Comparison of ENCODE assay signal across 8 cellular contexts in genomic region chr1:243253927-243254232, GRCh38. TPM values are rescaled to one million over a fixed set of nuclear protein-coding genes. Genes with fewer than 3 reads are reported as not detected.
DNase-seq lines count a peak whose midpoint lies in the region; ATAC-seq, FAIRE-seq and TF ChIP-seq lines count a peak whose summit lies in the region.

No MANE protein-coding gene starts in this region.

- H3K27ac ChIP-seq in HepG2 (ENCODE audit: extremely low read length, insufficient read depth, low read length) (peak overlapping the region; percentile 87), transverse colon (peak overlapping the region; percentile 93 to 98 (median 98))

- peaks cover 10% of the 10 kb centered on the region for H4K20me1 ChIP-seq in HepG2 (ENCODE audit: insufficient read depth, low read length)

- peaks cover 68% of the 10 kb centered on the region for H3K79me2 ChIP-seq in HepG2 (ENCODE audit: insufficient read depth, low read length)

- H3K9me3 ChIP-seq in HepG2 (ENCODE audit: low read length), result no peaks in the 10 kb centered on the region
- no peaks in the 10 kb centered on the region for H3K9me3 ChIP-seq in transverse colon

- no peak overlapping the region for H2AFZ ChIP-seq in HepG2 (ENCODE audit: low read length)

- peak overlapping the region; percentile 96 for H3K4me2 ChIP-seq in HepG2 (ENCODE audit: low read depth, low read length)

- H3K36me3 ChIP-seq in HepG2 (replicated peaks in 1 of 2; ENCODE audit: control insufficient read depth in 1 of 2, insufficient read depth in 2 of 2, low read length in 2 of 2) (no peaks in the 10 kb centered on the region), transverse colon (no peaks in the 10 kb centered on the region)

- no peaks in the 10 kb centered on the region for H3K27me3 Mint-ChIP-seq in activated naive CD8-positive, alpha-beta T cell treated with anti-CD3 and anti-CD28 coated beads, Interleukin-2, amount 10 ng/mL, durations not matched to agents 7 days and 5 days

- TF ChIP-seq EP300 in HepG2 (IDR thresholded peaks at IDR 0.05; ENCODE audit: low read depth in 2 of 2, low read length in 2 of 2), result no peak
- TF ChIP-seq EP300 in HepG2 (CRISPR knock-in tag; IDR thresholded peaks at IDR 0.05; ENCODE audit: borderline replicate concordance), result no peak
- TF ChIP-seq EP300 in transverse colon (IDR thresholded peaks at IDR 0.05; ENCODE audit: low read depth), result no peak

- TF ChIP-seq CTCF in HepG2 (CRISPR knock-in tag; IDR thresholded peaks at IDR 0.05) (no peak), transverse colon (IDR thresholded peaks at IDR 0.05) (no peak)

- BruUV-seq in HepG2 (replicated peaks; lab: Mats Ljungman, UMichigan), result TSS peak; percentile 62

- no peak for FAIRE-seq in HepG2 (lab: Jason Lieb, UNC)

- POLR2A ChIA-PET in activated naive CD8-positive, alpha-beta T cell treated with anti-CD3 and anti-CD28 coated beads, Interleukin-2, amount 10 ng/mL, durations not matched to agents 7 days and 5 days (lab: Charles Lee), result interaction anchor here (2.6 kb wide), 1 partner anchor 152 kb away, joined by 14 read pairs; no protein-coding TSS in a partner anchor
- POLR2A ChIA-PET in HepG2 (lab: Yijun Ruan, JAX), result no interaction called here

- peak overlapping the region; percentile 95 for H3K4me3 Mint-ChIP-seq in activated naive CD8-positive, alpha-beta T cell treated with anti-CD3 and anti-CD28 coated beads, Interleukin-2, amount 10 ng/mL, durations not matched to agents 7 days and 5 days

- peak overlapping the region; percentile 71 for H3K9ac ChIP-seq in HepG2 (ENCODE audit: insufficient read depth, low read depth, low read length)

- peak overlapping the region; percentile 88 to 99 (median 93) for H3K4me3 ChIP-seq in HepG2 (replicated peaks in 1 of 3; ENCODE audit: insufficient read depth in 1 of 3, low read depth in 2 of 3, low read length in 3 of 3)
- H3K4me3 ChIP-seq in transverse colon, result peak overlapping the region; percentile 76 to 95 (median 87)

- CTCF ChIA-PET in HepG2 (lab: Yijun Ruan, JAX; ENCODE audit: low intra/inter-chr PET ratio, low total read pairs), result no interaction called here

- TF ChIP-seq POLR2A in HepG2 (IDR thresholded peaks at IDR 0.05; ENCODE audit: insufficient read depth in 1 of 2, low read depth in 2 of 2, low read length in 2 of 2) (no peak), transverse colon (IDR thresholded peaks at IDR 0.05) (no peak)

- H3K27me3 ChIP-seq in HepG2 (ENCODE audit: control insufficient read depth in 1 of 2, insufficient read depth in 2 of 2, low read length in 2 of 2) (no peaks in the 10 kb centered on the region; a peak in 1 of 5 replicates), transverse colon (no peaks in the 10 kb centered on the region)

- ATAC-seq in activated naive CD8-positive, alpha-beta T cell treated with anti-CD3 and anti-CD28 coated beads, Interleukin-2, amount 10 ng/mL, durations not matched to agents 7 days and 5 days (ENCODE audit: low read depth), result no peak
- ATAC-seq in HepG2, result no peak
- ATAC-seq in left lobe of liver, result no peak
- no peak for ATAC-seq in HG02759 (IDR thresholded peaks at IDR 0.05; ENCODE audit: unreplicated experiment)
- ATAC-seq in GM21515 (IDR thresholded peaks at IDR 0.05; ENCODE audit: unreplicated experiment), result no peak

- DNase-seq in stimulated activated CD4-positive, alpha-beta T cell treated with anti-CD3 and anti-CD28 coated beads, Interleukin-15, amount 100 ng/mL, for 24 hours, result peak; percentile 10
- DNase-seq in stimulated activated CD4-positive, alpha-beta T cell treated with anti-CD3 and anti-CD28 coated beads, Interleukin-4, amount 100 ng/mL, for 1 hour, result no peak
- no peak for DNase-seq in activated naive CD8-positive, alpha-beta T cell treated with anti-CD3 and anti-CD28 coated beads, Interleukin-2, amount 10 ng/mL, durations not matched to agents 7 days and 5 days
- DNase-seq in HepG2 (ENCODE audit: low spot score) (peak; percentile 12), transverse colon (no peak), left lobe of liver (ENCODE audit: low spot score) (no peak)

- in situ Hi-C loops in HepG2 (cut with HindIII; ENCODE audit: extremely low pct_ligation_motif_present, low pct_unique_long_range_greater_than_20kb), result no loop called here
- in situ Hi-C loops in transverse colon (cut with MboI; ENCODE audit: low pct_ligation_motif_present in 1 of 4, low pct_unique_long_range_greater_than_20kb in 1 of 4, low sequenced_read_pairs in 3 of 4), result no loop called here

- no peaks in the 10 kb centered on the region for H3K36me3 Mint-ChIP-seq in activated naive CD8-positive, alpha-beta T cell treated with anti-CD3 and anti-CD28 coated beads, Interleukin-2, amount 10 ng/mL, durations not matched to agents 7 days and 5 days

- WGBS in HepG2 (ENCODE audit: low lambda C conversion rate), result 5% methylated on average over 4 of the region's 4 CpGs
- 2 to 4% methylated on average over 4 of the region's 4 CpGs for WGBS in transverse colon (ENCODE audit: low coverage in 1 of 2), 2 donors

- H3K27ac Mint-ChIP-seq in activated naive CD8-positive, alpha-beta T cell treated with anti-CD3 and anti-CD28 coated beads, Interleukin-2, amount 10 ng/mL, durations not matched to agents 7 days and 5 days, result peak overlapping the region; percentile 66

- peaks cover 24% of the 10 kb centered on the region for H3K4me1 Mint-ChIP-seq in activated naive CD8-positive, alpha-beta T cell treated with anti-CD3 and anti-CD28 coated beads, Interleukin-2, amount 10 ng/mL, durations not matched to agents 7 days and 5 days

- TF ChIP-seq RAD21 in HepG2 (CRISPR knock-in tag; IDR thresholded peaks at IDR 0.05), result no peak

- H3K4me1 ChIP-seq in HepG2 (ENCODE audit: insufficient read depth, low read length) (peaks cover 39% of the 10 kb centered on the region), transverse colon (peaks cover 6 to 38% (median 23%) of the 10 kb centered on the region in 4 donors)

- intact Hi-C loops in HepG2 (cut with micrococcal nuclease; ENCODE audit: unreplicated experiment), result no loop called here
- intact Hi-C loops in transverse colon (cut with DNase I; ENCODE audit: low total_unique reads), result no loop called here

- no peaks in the 10 kb centered on the region for H3K9me3 Mint-ChIP-seq in activated naive CD8-positive, alpha-beta T cell treated with anti-CD3 and anti-CD28 coated beads, Interleukin-2, amount 10 ng/mL, durations not matched to agents 7 days and 5 days

RNA-seq across cellular contexts. Expression of gene CEP170, which starts 1.2 kb away (rescaled TPM):
- 10 to 100 TPM; 36.1 to 37.8 TPM for total RNA-seq in activated naive CD8-positive, alpha-beta T cell treated with anti-CD3 and anti-CD28 coated beads, Interleukin-2, amount 10 ng/mL, durations not matched to agents 7 days and 5 days
- total RNA-seq in HepG2 (2016; rRNA removed; fragmentation: Illumina TruSeq; extraction: Trizol) (28.6 and 36.9 TPM in 2 replicates), transverse colon (10 to 100 TPM in 3 of 4 donors, 1 to 10 TPM in 1; 7.5 to 25.4 (median 11.8) TPM), left lobe of liver (11.3 TPM)
- total RNA-seq in HepG2 (2016; cell fraction: cytosol; rRNA removed; fragmentation: Illumina TruSeq; extraction: Trizol; ENCODE audit: low read depth), result 4.7 and 5.9 TPM in 2 replicates
- total RNA-seq in HepG2 (2016; cell fraction: insoluble cytoplasmic fraction; rRNA removed; fragmentation: Illumina TruSeq; extraction: Trizol), result 29.1 and 30.1 TPM in 2 replicates
- total RNA-seq in HepG2 (2016; cell fraction: membrane; rRNA removed; fragmentation: Illumina TruSeq; extraction: Trizol), result 7.6 and 11.5 TPM in 2 replicates
- 56.5 and 62.3 TPM in 2 replicates for total RNA-seq in HepG2 (2016; cell fraction: nucleus; rRNA removed; fragmentation: Illumina TruSeq; extraction: Trizol)
- 18.5 and 23.0 TPM in 2 replicates for polyA plus RNA-seq in HepG2 (2011; rRNA removed)
- 9.8 and 12.5 TPM in 2 replicates for polyA plus RNA-seq in HepG2 (2011; cell fraction: cytosol; rRNA removed)
- polyA plus RNA-seq in HepG2 (2011; cell fraction: nucleus; rRNA removed), result 27.0 and 34.5 TPM in 2 replicates
- polyA plus RNA-seq in HepG2 (2012), result 11.6 and 15.1 TPM in 2 replicates
- 1.2 TPM in 2 replicates for polyA plus RNA-seq in HepG2 (2016; cell fraction: cytosol; fragmentation: Illumina TruSeq; extraction: Trizol; ENCODE audit: low read depth)
- 26.8 and 28.6 TPM in 2 replicates for polyA plus RNA-seq in HepG2 (2016; cell fraction: insoluble cytoplasmic fraction; fragmentation: Illumina TruSeq; extraction: Trizol; ENCODE audit: low read depth)
- 2.4 and 3.3 TPM in 2 replicates for polyA plus RNA-seq in HepG2 (2016; cell fraction: membrane; fragmentation: Illumina TruSeq; extraction: Trizol; ENCODE audit: low read depth)
- 36.6 and 37.9 TPM in 2 replicates for polyA plus RNA-seq in HepG2 (2016; cell fraction: nucleus; fragmentation: Illumina TruSeq; extraction: Trizol; ENCODE audit: insufficient read depth, low read depth)
- 42.9 and 55.3 TPM in 2 replicates for polyA minus RNA-seq in HepG2 (2011; rRNA and poly(A)+ RNA removed; ENCODE audit: low replicate concordance)
- 22.1 and 22.3 TPM in 2 replicates for polyA minus RNA-seq in HepG2 (2011; cell fraction: cytosol; rRNA and poly(A)+ RNA removed)
- polyA minus RNA-seq in HepG2 (2011; cell fraction: nucleus; rRNA and poly(A)+ RNA removed), result 155 and 161 TPM in 2 replicates

RNA-seq across cellular contexts. Expression of gene SDCCAG8, which starts 2.0 kb away (rescaled TPM):
- 10 to 100 TPM; 27.3 to 32.7 TPM for total RNA-seq in activated naive CD8-positive, alpha-beta T cell treated with anti-CD3 and anti-CD28 coated beads, Interleukin-2, amount 10 ng/mL, durations not matched to agents 7 days and 5 days
- total RNA-seq in HepG2 (2016; rRNA removed; fragmentation: Illumina TruSeq; extraction: Trizol) (9.5 and 10.1 TPM in 2 replicates), transverse colon (100 to 1,000 TPM in 1 of 4 donors, 10 to 100 TPM in 3; 28.8 to 101 (median 42.5) TPM), left lobe of liver (15.2 TPM)
- total RNA-seq in HepG2 (2016; cell fraction: cytosol; rRNA removed; fragmentation: Illumina TruSeq; extraction: Trizol; ENCODE audit: low read depth), result 22.4 and 23.3 TPM in 2 replicates
- total RNA-seq in HepG2 (2016; cell fraction: insoluble cytoplasmic fraction; rRNA removed; fragmentation: Illumina TruSeq; extraction: Trizol), result 9.6 and 10.2 TPM in 2 replicates
- total RNA-seq in HepG2 (2016; cell fraction: membrane; rRNA removed; fragmentation: Illumina TruSeq; extraction: Trizol), result 9.4 and 13.3 TPM in 2 replicates
- 14.5 and 14.9 TPM in 2 replicates for total RNA-seq in HepG2 (2016; cell fraction: nucleus; rRNA removed; fragmentation: Illumina TruSeq; extraction: Trizol)
- polyA plus RNA-seq in HepG2 (2011; rRNA removed), result 11.4 and 13.4 TPM in 2 replicates
- polyA plus RNA-seq in HepG2 (2011; cell fraction: cytosol; rRNA removed), result 5.1 and 5.9 TPM in 2 replicates
- polyA plus RNA-seq in HepG2 (2011; cell fraction: nucleus; rRNA removed), result 10.1 and 12.4 TPM in 2 replicates
- 9.1 and 9.7 TPM in 2 replicates for polyA plus RNA-seq in HepG2 (2012)
- polyA plus RNA-seq in HepG2 (2016; cell fraction: cytosol; fragmentation: Illumina TruSeq; extraction: Trizol; ENCODE audit: low read depth), result 1.4 and 2.3 TPM in 2 replicates
- polyA plus RNA-seq in HepG2 (2016; cell fraction: insoluble cytoplasmic fraction; fragmentation: Illumina TruSeq; extraction: Trizol; ENCODE audit: low read depth), result 9.1 and 12.0 TPM in 2 replicates
- polyA plus RNA-seq in HepG2 (2016; cell fraction: membrane; fragmentation: Illumina TruSeq; extraction: Trizol; ENCODE audit: low read depth), result 1.9 and 2.2 TPM in 2 replicates
- 10.0 and 12.7 TPM in 2 replicates for polyA plus RNA-seq in HepG2 (2016; cell fraction: nucleus; fragmentation: Illumina TruSeq; extraction: Trizol; ENCODE audit: insufficient read depth, low read depth)
- polyA minus RNA-seq in HepG2 (2011; rRNA and poly(A)+ RNA removed; ENCODE audit: low replicate concordance), result 4.4 and 8.7 TPM in 2 replicates
- polyA minus RNA-seq in HepG2 (2011; cell fraction: cytosol; rRNA and poly(A)+ RNA removed), result 5.3 and 6.1 TPM in 2 replicates
- 22.0 and 40.3 TPM in 2 replicates for polyA minus RNA-seq in HepG2 (2011; cell fraction: nucleus; rRNA and poly(A)+ RNA removed)

Comparison
In these comparisons a context has a peak if more than half of its experiments do, and no peak if none do; other contexts are left out.
1. DNase-seq: peak in stimulated activated CD4-positive, alpha-beta T cell treated with anti-CD3 and anti-CD28 coated beads, Interleukin-15, amount 100 ng/mL, for 24 hours (single experiment) and HepG2 (single experiment); none in stimulated activated CD4-positive, alpha-beta T cell treated with anti-CD3 and anti-CD28 coated beads, Interleukin-4, amount 100 ng/mL, for 1 hour (single experiment), activated naive CD8-positive, alpha-beta T cell treated with anti-CD3 and anti-CD28 coated beads, Interleukin-2, amount 10 ng/mL, durations not matched to agents 7 days and 5 days (single experiment), transverse colon (single experiment) and left lobe of liver (single experiment).